In the genomic region with DNA sequence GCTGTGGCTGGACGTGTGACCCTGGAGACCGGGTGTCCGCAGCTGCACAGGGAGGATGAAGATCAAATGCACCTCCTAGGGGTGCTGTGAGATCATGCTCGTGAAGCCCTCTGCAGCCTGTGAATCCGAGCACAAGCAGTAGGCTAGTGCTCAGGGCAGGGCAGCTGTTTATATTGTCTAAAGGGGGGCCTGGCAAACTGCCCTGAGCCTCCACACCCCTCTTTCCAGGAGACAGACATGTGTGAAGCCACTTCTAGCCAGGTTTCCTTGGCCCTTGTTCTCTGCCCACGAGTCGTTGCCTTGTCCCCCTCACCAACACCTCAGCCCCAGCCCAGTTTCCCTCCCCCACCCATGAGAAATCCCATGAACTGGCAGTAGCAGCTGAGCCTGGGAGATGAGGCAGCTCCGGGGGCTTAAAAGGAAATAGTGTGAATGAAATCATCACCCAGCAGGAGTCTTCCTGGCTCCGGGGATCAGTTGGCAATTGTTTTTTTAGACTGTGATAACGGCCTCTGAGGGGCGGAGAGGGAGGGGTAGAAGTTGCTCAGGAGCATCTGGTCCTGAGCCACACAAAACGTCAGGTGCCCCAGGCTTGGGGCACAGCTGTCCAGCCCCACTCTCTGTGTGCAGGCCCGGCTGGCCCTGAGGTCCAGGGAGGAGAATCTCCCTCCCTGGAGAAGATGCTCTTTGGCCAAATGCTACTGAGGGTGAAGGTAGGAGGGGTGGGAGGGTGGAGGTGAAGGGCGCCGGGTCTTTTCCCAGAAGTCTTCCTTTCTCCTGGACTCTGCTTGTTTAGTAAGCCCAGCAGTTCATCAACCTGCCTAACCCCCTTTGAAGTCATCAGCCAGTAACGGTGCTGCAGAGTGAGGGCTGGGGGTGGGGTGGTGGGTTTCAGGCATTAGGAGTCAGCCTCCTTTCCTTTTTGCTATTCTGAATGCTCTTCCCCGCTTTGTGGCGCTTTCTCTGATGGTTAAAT, we compare ENCODE assay signal across 12 cellular contexts. TPM values are rescaled to one million over a fixed set of nuclear protein-coding genes. Genes with fewer than 3 reads are reported as not detected.
DNase-seq lines count a peak whose midpoint lies in the region; ATAC-seq, FAIRE-seq and TF ChIP-seq lines count a peak whose summit lies in the region.
"Had no signal": no experiment of that assay in that cellular context is flagged by ENCODE, and none has a peak within 500 bp of the region (broad histone marks: within the 10 kb centered on the region; RNA-seq: fewer than 3 reads in every experiment).

No MANE protein-coding gene starts in this region.

- TF ChIP-seq POLR2A in HepG2 (IDR thresholded peaks at IDR 0.05; ENCODE audit: insufficient read depth in 1 of 2, low read depth in 2 of 2, low read length in 2 of 2), result no peak

- no peaks in the 10 kb centered on the region for H3K9me3 Mint-ChIP-seq in activated T-helper 17 cell treated with anti-CD3 and anti-CD28 coated beads, Interleukin-2, amount 50 U/mL, for 72 hours

- TF ChIP-seq EP300 in HepG2 (IDR thresholded peaks at IDR 0.05; ENCODE audit: low read depth in 2 of 2, low read length in 2 of 2), result no peak
- no peak for TF ChIP-seq EP300 in HepG2 (CRISPR knock-in tag; IDR thresholded peaks at IDR 0.05; ENCODE audit: borderline replicate concordance)

- CTCF ChIA-PET in HepG2 (lab: Yijun Ruan, JAX; ENCODE audit: low intra/inter-chr PET ratio, low total read pairs), result no interaction called here

- in situ Hi-C loops in KBM-7 (cut with MboI; ENCODE audit: low pct_unique_long_range_greater_than_20kb, low sequenced_read_pairs), result no loop called here
- in situ Hi-C loops in HepG2 (cut with HindIII; ENCODE audit: extremely low pct_ligation_motif_present, low pct_unique_long_range_greater_than_20kb), result no loop called here

- no peaks in the 10 kb centered on the region for H3K36me3 ChIP-seq in SK-N-MC (ENCODE audit: insufficient read depth, low read length)
- H3K36me3 ChIP-seq in HepG2 (replicated peaks in 1 of 2; ENCODE audit: control insufficient read depth in 1 of 2, insufficient read depth in 2 of 2, low read length in 2 of 2), result no peaks in the 10 kb centered on the region
- H3K36me3 ChIP-seq in upper lobe of right lung, result no peaks in the 10 kb centered on the region

- no peaks in the 10 kb centered on the region for H3K27me3 Mint-ChIP-seq in activated T-helper 17 cell treated with anti-CD3 and anti-CD28 coated beads, Interleukin-2, amount 50 U/mL, for 72 hours

- H3K9ac ChIP-seq in SK-N-MC (ENCODE audit: insufficient read length) (no peak overlapping the region), HepG2 (ENCODE audit: insufficient read depth, low read depth, low read length) (no peak overlapping the region)

- no peak for FAIRE-seq in HepG2 (lab: Jason Lieb, UNC)
- FAIRE-seq: endometrium had no signal

- no peak overlapping the region for H3K4me2 ChIP-seq in HepG2 (ENCODE audit: low read depth, low read length)

- no TSS peak for BruUV-seq in HepG2 (replicated peaks; lab: Mats Ljungman, UMichigan)

- no peaks in the 10 kb centered on the region for H4K20me1 ChIP-seq in HepG2 (ENCODE audit: insufficient read depth, low read length)

- H3K36me3 Mint-ChIP-seq in activated T-helper 17 cell treated with anti-CD3 and anti-CD28 coated beads, Interleukin-2, amount 50 U/mL, for 72 hours (ENCODE audit: low read depth), result no peaks in the 10 kb centered on the region

- H2AFZ ChIP-seq in HepG2 (ENCODE audit: low read length), result no peak overlapping the region

- no peak overlapping the region for H3K4me3 Mint-ChIP-seq in activated T-helper 17 cell treated with anti-CD3 and anti-CD28 coated beads, Interleukin-2, amount 50 U/mL, for 72 hours

- DNase-seq in A172 (ENCODE audit: low spot score) (peak; percentile 30), KBM-7 (peak; percentile 93), SK-N-MC (ENCODE audit: low read depth, low spot score) (no peak), HepG2 (ENCODE audit: low spot score) (no peak), upper lobe of right lung (no peak)
- DNase-seq: AML-193, NCI-H187 had no signal

- POLR2A ChIA-PET in HepG2 (lab: Yijun Ruan, JAX), result no interaction called here

- H3K27ac Mint-ChIP-seq in activated T-helper 17 cell treated with anti-CD3 and anti-CD28 coated beads, Interleukin-2, amount 50 U/mL, for 72 hours, result no peak overlapping the region

- TF ChIP-seq RAD21 in HepG2 (CRISPR knock-in tag; IDR thresholded peaks at IDR 0.05), result no peak

- H3K27ac ChIP-seq in SK-N-MC, result no peak overlapping the region
- H3K27ac ChIP-seq in HepG2 (ENCODE audit: extremely low read length, insufficient read depth, low read length), result no peak overlapping the region
- no peak overlapping the region for H3K27ac ChIP-seq in upper lobe of right lung

- no peaks in the 10 kb centered on the region for H3K79me2 ChIP-seq in HepG2 (ENCODE audit: insufficient read depth, low read length)

- H3K4me3 ChIP-seq in SK-N-MC (0 out of 2 replicates have a peak overlapping the region, but pooled peaks have one; percentile 16), HepG2 (replicated peaks in 1 of 3; ENCODE audit: insufficient read depth in 1 of 3, low read depth in 2 of 3, low read length in 3 of 3) (no peak overlapping the region), upper lobe of right lung (no peak overlapping the region)

- TF ChIP-seq CTCF in HepG2 (CRISPR knock-in tag; IDR thresholded peaks at IDR 0.05) (0 out of 2 replicates have a peak, but pooled peaks have one; percentile 10), upper lobe of right lung (IDR thresholded peaks at IDR 0.05) (no peak)

- WGBS in HepG2 (ENCODE audit: low lambda C conversion rate), result 12% methylated on average over 17 of the region's 18 CpGs

- intact Hi-C loops in HepG2 (cut with micrococcal nuclease; ENCODE audit: unreplicated experiment), result no loop called here
- intact Hi-C loops in upper lobe of right lung (cut with DNase I), result no loop called here

- H3K9me3 ChIP-seq in SK-N-MC (ENCODE audit: low read depth, low read length) (no peaks in the 10 kb centered on the region), HepG2 (ENCODE audit: low read length) (no peaks in the 10 kb centered on the region), upper lobe of right lung (no peaks in the 10 kb centered on the region)

- no peaks in the 10 kb centered on the region for H3K4me1 Mint-ChIP-seq in activated T-helper 17 cell treated with anti-CD3 and anti-CD28 coated beads, Interleukin-2, amount 50 U/mL, for 72 hours

- ATAC-seq in HepG2 (peak; percentile 31; the same call in 1 of the 3 replicates), upper lobe of right lung (no peak), HG03139 (IDR thresholded peaks at IDR 0.05; ENCODE audit: unreplicated experiment) (no peak)
- no peak for ATAC-seq in activated CD4-positive, CD25-positive, alpha-beta regulatory T cell treated with anti-CD3 and anti-CD28 coated beads, Interleukin-2, amount 50 U/mL, for 24 hours
- ATAC-seq in activated T-helper 17 cell treated with anti-CD3 and anti-CD28 coated beads, Interleukin-2, amount 50 U/mL, for 72 hours (replicated peaks), result no peak
- ATAC-seq: HCT116 had no signal

- H3K27me3 ChIP-seq in HepG2 (ENCODE audit: control insufficient read depth in 1 of 2, insufficient read depth in 2 of 2, low read length in 2 of 2), result peaks cover 6 to 56% of the 10 kb centered on the region in 2 experiments
- H3K27me3 ChIP-seq in upper lobe of right lung, result no peaks in the 10 kb centered on the region

- H3K4me1 ChIP-seq in HepG2 (ENCODE audit: insufficient read depth, low read length) (no peaks in the 10 kb centered on the region), upper lobe of right lung (no peaks in the 10 kb centered on the region)

TF ChIP-seq in HepG2, 621 proteins besides CTCF, POLR2A, EP300 and RAD21 (continues in another document):
- no peak for TF ChIP-seq ZKSCAN1 (IDR thresholded peaks at IDR 0.05; ENCODE audit: low read length)
- TF ChIP-seq, protein P1, sequence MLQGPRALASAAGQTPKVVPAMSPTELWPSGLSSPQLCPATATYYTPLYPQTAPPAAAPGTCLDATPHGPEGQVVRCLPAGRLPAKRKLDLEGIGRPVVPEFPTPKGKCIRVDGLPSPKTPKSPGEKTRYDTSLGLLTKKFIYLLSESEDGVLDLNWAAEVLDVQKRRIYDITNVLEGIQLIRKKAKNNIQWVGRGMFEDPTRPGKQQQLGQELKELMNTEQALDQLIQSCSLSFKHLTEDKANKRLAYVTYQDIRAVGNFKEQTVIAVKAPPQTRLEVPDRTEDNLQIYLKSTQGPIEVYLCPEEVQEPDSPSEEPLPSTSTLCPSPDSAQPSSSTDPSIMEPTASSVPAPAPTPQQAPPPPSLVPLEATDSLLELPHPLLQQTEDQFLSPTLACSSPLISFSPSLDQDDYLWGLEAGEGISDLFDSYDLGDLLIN (CRISPR knock-in tag; IDR thresholded peaks at IDR 0.05; ENCODE audit: borderline replicate concordance), result no peak
- no peak for TF ChIP-seq AKAP8 (CRISPR knock-in tag; IDR thresholded peaks at IDR 0.05)
- TF ChIP-seq XRCC5 (optimal IDR thresholded peaks at IDR 0.05; ENCODE audit: low read length), result no peak
- no peak for TF ChIP-seq NPAS2 (CRISPR knock-in tag; IDR thresholded peaks at IDR 0.05; ENCODE audit: borderline replicate concordance)
- no peak for TF ChIP-seq ZNF296 (CRISPR knock-in tag; conservative IDR thresholded peaks at IDR 0.05)

RNA-seq across cellular contexts. Expression of a gene that starts 4.0 kb away (rescaled TPM):
- not detected in 2 replicates for total RNA-seq in A172 (2014; rRNA removed; shearing (Covaris generic))
- total RNA-seq in HepG2 (2016; rRNA removed; fragmentation: Illumina TruSeq; extraction: Trizol) (not detected in 2 replicates), upper lobe of right lung (not detected)
- total RNA-seq in HepG2 (2016; cell fraction: cytosol; rRNA removed; fragmentation: Illumina TruSeq; extraction: Trizol; ENCODE audit: low read depth), result not detected in 2 replicates
- not detected in 2 replicates for total RNA-seq in HepG2 (2016; cell fraction: insoluble cytoplasmic fraction; rRNA removed; fragmentation: Illumina TruSeq; extraction: Trizol)
- not detected in 2 replicates for total RNA-seq in HepG2 (2016; cell fraction: membrane; rRNA removed; fragmentation: Illumina TruSeq; extraction: Trizol)
- not detected in 2 replicates for total RNA-seq in HepG2 (2016; cell fraction: nucleus; rRNA removed; fragmentation: Illumina TruSeq; extraction: Trizol)
- not detected in 2 replicates for polyA plus RNA-seq in HepG2 (2011; rRNA removed)
- not detected in 2 replicates for polyA plus RNA-seq in HepG2 (2011; cell fraction: cytosol; rRNA removed)
- polyA plus RNA-seq in HepG2 (2011; cell fraction: nucleus; rRNA removed), result not detected in 2 replicates
- polyA plus RNA-seq in HepG2 (2012), result not detected in 2 replicates
- polyA plus RNA-seq in HepG2 (2016; cell fraction: cytosol; fragmentation: Illumina TruSeq; extraction: Trizol; ENCODE audit: low read depth), result not detected in 2 replicates
- polyA plus RNA-seq in HepG2 (2016; cell fraction: insoluble cytoplasmic fraction; fragmentation: Illumina TruSeq; extraction: Trizol; ENCODE audit: low read depth), result not detected in 2 replicates
- not detected in 2 replicates for polyA plus RNA-seq in HepG2 (2016; cell fraction: membrane; fragmentation: Illumina TruSeq; extraction: Trizol; ENCODE audit: low read depth)
- not detected in 2 replicates for polyA plus RNA-seq in HepG2 (2016; cell fraction: nucleus; fragmentation: Illumina TruSeq; extraction: Trizol; ENCODE audit: insufficient read depth, low read depth)
- polyA minus RNA-seq in HepG2 (2011; rRNA and poly(A)+ RNA removed; ENCODE audit: low replicate concordance), result not detected in 2 replicates
- not detected in 2 replicates for polyA minus RNA-seq in HepG2 (2011; cell fraction: cytosol; rRNA and poly(A)+ RNA removed)
- polyA minus RNA-seq in HepG2 (2011; cell fraction: nucleus; rRNA and poly(A)+ RNA removed), result not detected in 2 replicates
- not detected for total RNA-seq in activated T-helper 17 cell treated with anti-CD3 and anti-CD28 coated beads, Interleukin-2, amount 50 U/mL, for 72 hours

Comparison
In these comparisons a context has a peak if more than half of its experiments do, and no peak if none do; other contexts are left out.
1. DNase-seq: peak in A172 (single experiment) and KBM-7 (single experiment); none in SK-N-MC (single experiment), HepG2 (single experiment) and upper lobe of right lung (single experiment).